Comparison of ENCODE assay signal across 18 cellular contexts in the genomic region with DNA sequence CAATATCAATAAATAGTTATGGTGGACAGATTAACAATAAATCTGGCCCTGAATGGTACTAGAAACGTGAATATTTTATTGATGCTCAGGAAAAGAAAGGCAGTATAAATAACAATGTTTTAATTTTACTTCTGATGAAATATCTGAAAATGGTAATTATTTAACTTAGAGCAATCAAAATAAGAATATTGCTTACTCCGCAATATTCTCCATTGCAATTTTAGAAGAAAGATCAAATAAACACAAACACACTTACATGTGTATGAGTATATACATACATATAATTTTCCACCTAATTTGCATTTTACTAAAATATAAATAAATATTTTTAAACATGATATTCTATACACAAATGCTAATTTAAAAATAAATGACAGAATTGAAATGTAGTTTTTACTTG.
DNase-seq lines count a peak whose midpoint lies in the region; ATAC-seq, FAIRE-seq and TF ChIP-seq lines count a peak whose summit lies in the region.
"Had no signal": no experiment of that assay in that cellular context is flagged by ENCODE, and none has a peak within 500 bp of the region (broad histone marks: within the 10 kb centered on the region; RNA-seq: fewer than 3 reads in every experiment).

No MANE protein-coding gene starts in this region.

- intact Hi-C loops in HepG2 (cut with micrococcal nuclease; ENCODE audit: unreplicated experiment): no loop called here
- intact Hi-C loops in right lobe of liver (cut with DNase I): no loop called here
- intact Hi-C loops in pancreas (cut with DNase I): no loop called here

- CTCF ChIA-PET in HepG2 (lab: Yijun Ruan, JAX; ENCODE audit: low intra/inter-chr PET ratio, low total read pairs): no interaction called here

- H3K79me2 ChIP-seq in HepG2 (ENCODE audit: insufficient read depth, low read length): no peaks in the 10 kb centered on the region

- H3K27ac ChIP-seq in HepG2 (ENCODE audit: extremely low read length, insufficient read depth, low read length) (no peak overlapping the region), right lobe of liver (no peak overlapping the region), pancreas (no peak overlapping the region)
- H3K27ac ChIP-seq: 22Rv1 had no signal

- DNase-seq in HepG2 (ENCODE audit: low spot score): no peak
- DNase-seq in right lobe of liver: no peak
- no peak for DNase-seq in RCC 7860 (ENCODE audit: low spot score)
- DNase-seq in pancreas: no peak
- no peak for DNase-seq in central memory CD4-positive, alpha-beta T cell
- DNase-seq in NCI-H1105 (lab: John Stamatoyannopoulos, UW): no peak
- DNase-seq: C1 segment of cervical spinal cord; Calu3; CD4-positive, alpha-beta memory T cell; COR-L47; DMS53; DMS79 treated with DMSO at 0.1 percent for 48 hours; GOT3; HFFc6 had no signal

- TF ChIP-seq CTCF in HepG2 (CRISPR knock-in tag; IDR thresholded peaks at IDR 0.05) (no peak), right lobe of liver (IDR thresholded peaks at IDR 0.05) (no peak), pancreas (IDR thresholded peaks at IDR 0.05) (no peak)

- H3K4me3 ChIP-seq in HepG2 (replicated peaks in 1 of 3; ENCODE audit: insufficient read depth in 1 of 3, low read depth in 2 of 3, low read length in 3 of 3) (no peak overlapping the region), right lobe of liver (no peak overlapping the region), pancreas (no peak overlapping the region)
- H3K4me3 ChIP-seq: HAP-1 had no signal

- H2AFZ ChIP-seq in HepG2 (ENCODE audit: low read length): no peak overlapping the region

- 46% methylated on average over 2 of the region's 2 CpGs for WGBS in HepG2 (ENCODE audit: low lambda C conversion rate)
- 56% methylated on average over 2 of the region's 2 CpGs for WGBS in right lobe of liver (ENCODE audit: insufficient coverage, low coverage, low lambda C conversion rate, missing lambda C conversion rate)
- WGBS in pancreas, 2 donors: 52 to 64% methylated on average over 2 of the region's 2 CpGs

- no TSS peak for BruUV-seq in HepG2 (replicated peaks; lab: Mats Ljungman, UMichigan)

- POLR2A ChIA-PET in HepG2 (lab: Yijun Ruan, JAX): no interaction called here

- no peaks in the 10 kb centered on the region for H3K4me1 ChIP-seq in HepG2 (ENCODE audit: insufficient read depth, low read length)
- no peaks in the 10 kb centered on the region for H3K4me1 ChIP-seq in right lobe of liver
- H3K4me1 ChIP-seq in pancreas: no peaks in the 10 kb centered on the region
- H3K4me1 ChIP-seq: HAP-1 had no signal

- H3K9ac ChIP-seq in HepG2 (ENCODE audit: insufficient read depth, low read depth, low read length): no peak overlapping the region

- no peaks in the 10 kb centered on the region for H3K36me3 ChIP-seq in HepG2 (replicated peaks in 1 of 2; ENCODE audit: control insufficient read depth in 1 of 2, insufficient read depth in 2 of 2, low read length in 2 of 2)
- no peaks in the 10 kb centered on the region for H3K36me3 ChIP-seq in right lobe of liver
- H3K36me3 ChIP-seq in pancreas: no peaks in the 10 kb centered on the region
- H3K36me3 ChIP-seq: HAP-1 had no signal

- no peak for TF ChIP-seq EP300 in HepG2 (IDR thresholded peaks at IDR 0.05; ENCODE audit: low read depth in 2 of 2, low read length in 2 of 2)
- TF ChIP-seq EP300 in HepG2 (CRISPR knock-in tag; IDR thresholded peaks at IDR 0.05; ENCODE audit: borderline replicate concordance): no peak

- FAIRE-seq in HepG2 (lab: Jason Lieb, UNC): no peak
- peak; percentile 7 for FAIRE-seq in RCC 7860 (lab: Jason Lieb, UNC)
- peak; percentile 32 for FAIRE-seq in pancreas (lab: Jason Lieb, UNC)
- FAIRE-seq: GM12892, H54 had no signal

- TF ChIP-seq RAD21 in HepG2 (CRISPR knock-in tag; IDR thresholded peaks at IDR 0.05): no peak

- in situ Hi-C loops in HepG2 (cut with HindIII; ENCODE audit: extremely low pct_ligation_motif_present, low pct_unique_long_range_greater_than_20kb): no loop called here

- TF ChIP-seq POLR2A in HepG2 (IDR thresholded peaks at IDR 0.05; ENCODE audit: insufficient read depth in 1 of 2, low read depth in 2 of 2, low read length in 2 of 2): no peak
- TF ChIP-seq POLR2A in right lobe of liver (IDR thresholded peaks at IDR 0.05): no peak

- ATAC-seq in HepG2 (no peak), right lobe of liver (no peak), pancreas (no peak)

- H4K20me1 ChIP-seq in HepG2 (ENCODE audit: insufficient read depth, low read length): no peaks in the 10 kb centered on the region

- H3K9me3 ChIP-seq in HepG2 (ENCODE audit: low read length) (peaks cover 69% of the 10 kb centered on the region), right lobe of liver (no peaks in the 10 kb centered on the region), pancreas (no peaks in the 10 kb centered on the region)
- H3K9me3 ChIP-seq: HAP-1 had no signal

- no peak overlapping the region for H3K4me2 ChIP-seq in HepG2 (ENCODE audit: low read depth, low read length)

- H3K27me3 ChIP-seq in HepG2 (ENCODE audit: control insufficient read depth in 1 of 2, insufficient read depth in 2 of 2, low read length in 2 of 2) (no peaks in the 10 kb centered on the region), right lobe of liver (no peaks in the 10 kb centered on the region), pancreas (no peaks in the 10 kb centered on the region)

TF ChIP-seq in HepG2, 621 proteins besides CTCF, POLR2A, EP300 and RAD21:
- no peak for TF ChIP-seq RCOR2 (CRISPR knock-in tag; IDR thresholded peaks at IDR 0.05)
- TF ChIP-seq MAFK (conservative IDR thresholded peaks at IDR 0.05 in 1 of 2, IDR thresholded peaks at IDR 0.05 in 1 of 2; ENCODE audit: low read length in 2 of 2): peak; percentile 35 to 75; a peak in 3 of 4 replicates
- no peak for TF ChIP-seq ISX (CRISPR knock-in tag; conservative IDR thresholded peaks at IDR 0.05)
- peak; percentile 61; the same call in 1 of the 2 replicates for TF ChIP-seq MAFF (IDR thresholded peaks at IDR 0.05; ENCODE audit: low read depth, low read length)
